1 cellular context compared by ENCODE assay signal in genomic region chr17:7336240-7337175, GRCh38.
TF ChIP-seq lines count a peak whose summit lies in the region.

ACAP1 (plus strand) TSS chr17:7336529; CDS start chr17:7336735, 206 bp downstream.

TF ChIP-seq in H1, 55 proteins besides CTCF, POLR2A, EP300 and RAD21 (continued from another document):
- TF ChIP-seq GABPA (IDR thresholded peaks at IDR 0.05; ENCODE audit: borderline replicate concordance, insufficient read depth, low read length) (peak; percentile 49; the same call in 1 of the 2 replicates), EGR1 (IDR thresholded peaks at IDR 0.05; ENCODE audit: borderline replicate concordance, low read depth, low read length) (no peak), POLR2AphosphoS5 (IDR thresholded peaks at IDR 0.05; ENCODE audit: low read depth, low read length) (no peak; the same call in 1 of the 2 replicates), SAP30 (IDR thresholded peaks at IDR 0.05; ENCODE audit: insufficient read depth, insufficient replicate concordance, low read length) (no peak), KDM1A (IDR thresholded peaks at IDR 0.05; ENCODE audit: borderline replicate concordance, low read length) (peak; percentile 67; the same call in 1 of the 2 replicates), CTBP2 (IDR thresholded peaks at IDR 0.05; ENCODE audit: borderline replicate concordance, insufficient read depth, insufficient read length, low read length) (peak; percentile 73), ASH2L (IDR thresholded peaks at IDR 0.05; ENCODE audit: low read length) (peak; percentile 85)
- TF ChIP-seq, protein P1, sequence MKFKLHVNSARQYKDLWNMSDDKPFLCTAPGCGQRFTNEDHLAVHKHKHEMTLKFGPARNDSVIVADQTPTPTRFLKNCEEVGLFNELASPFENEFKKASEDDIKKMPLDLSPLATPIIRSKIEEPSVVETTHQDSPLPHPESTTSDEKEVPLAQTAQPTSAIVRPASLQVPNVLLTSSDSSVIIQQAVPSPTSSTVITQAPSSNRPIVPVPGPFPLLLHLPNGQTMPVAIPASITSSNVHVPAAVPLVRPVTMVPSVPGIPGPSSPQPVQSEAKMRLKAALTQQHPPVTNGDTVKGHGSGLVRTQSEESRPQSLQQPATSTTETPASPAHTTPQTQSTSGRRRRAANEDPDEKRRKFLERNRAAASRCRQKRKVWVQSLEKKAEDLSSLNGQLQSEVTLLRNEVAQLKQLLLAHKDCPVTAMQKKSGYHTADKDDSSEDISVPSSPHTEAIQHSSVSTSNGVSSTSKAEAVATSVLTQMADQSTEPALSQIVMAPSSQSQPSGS (IDR thresholded peaks at IDR 0.05; ENCODE audit: low read length), result no peak
